In the genomic region with DNA sequence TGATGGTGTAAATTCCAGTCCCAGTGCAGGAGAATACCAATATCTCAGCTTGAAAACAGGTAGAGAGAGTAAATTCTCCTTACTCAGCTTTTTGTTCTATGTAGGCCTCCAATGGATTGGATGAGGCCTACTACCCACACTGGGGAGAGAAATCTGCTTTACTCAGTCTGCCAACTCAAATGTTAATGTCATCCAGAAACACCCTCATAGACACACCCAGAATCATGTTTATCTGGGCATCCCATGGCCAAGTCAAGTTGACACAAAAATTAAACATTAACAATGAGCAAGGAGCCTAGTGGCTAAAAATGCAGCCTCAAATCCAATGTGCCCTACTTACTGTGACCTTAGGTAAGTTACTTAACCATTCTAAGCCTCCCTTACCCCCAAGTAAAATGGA, we compare ENCODE assay signal across 14 cellular contexts. TPM values are rescaled to one million over a fixed set of nuclear protein-coding genes. Genes with fewer than 3 reads are reported as not detected.
DNase-seq lines count a peak whose midpoint lies in the region; ATAC-seq lines count a peak whose summit lies in the region.
"Had no signal": no experiment of that assay in that cellular context is flagged by ENCODE, and none has a peak within 500 bp of the region (broad histone marks: within the 10 kb centered on the region; RNA-seq: fewer than 3 reads in every experiment).

No MANE protein-coding gene starts in this region.

- no peak overlapping the region for H2BK12ac ChIP-seq in mesenchymal stem cell (ENCODE audit: low read length in 2 of 2)

- H2BK15ac ChIP-seq in mesenchymal stem cell (ENCODE audit: low read depth, poor library complexity, severe bottlenecking): no peak overlapping the region

- H3K4me1 ChIP-seq in mesenchymal stem cell (ENCODE audit: control insufficient read depth, insufficient read depth, low read depth, low read length): peaks cover 8% of the 10 kb centered on the region

- H3K27ac Mint-ChIP-seq in activated T-cell treated with anti-CD3 and anti-CD28 coated beads, Interleukin-2, amount 50 U/mL, for 24 hours: no peak overlapping the region
- H3K27ac Mint-ChIP-seq in stimulated activated memory B cell treated with anti-CD40 and anti-IgM and Interleukin-4, amounts not matched to agents 10 μg/mL and 1 μg/mL and 100 μg/mL, for 72 hours: no peak overlapping the region
- H3K27ac Mint-ChIP-seq: GM23338 had no signal

- DNase-seq in HuH-7 (ENCODE audit: low spot score): peak; percentile 8
- no peak for DNase-seq in left colon
- no peak for DNase-seq in mesenchymal stem cell
- no peak for DNase-seq in activated T-cell treated with anti-CD3 and anti-CD28 coated beads, Interleukin-2, amount 50 U/mL, for 24 hours
- DNase-seq: AML-193; Calu3; CD4-positive, CD25-positive, alpha-beta regulatory T cell; DMS 273 treated with DMSO at 0.1 percent for 48 hours had no signal

- H2BK5ac ChIP-seq in mesenchymal stem cell (ENCODE audit: low read depth, low read length, poor library complexity, severe bottlenecking): no peak overlapping the region

- H3K27ac ChIP-seq in mesenchymal stem cell (ENCODE audit: low read length, poor library complexity, severe bottlenecking): no peak overlapping the region
- H3K27ac ChIP-seq: BLaER1 had no signal

- H3K27me3 ChIP-seq in mesenchymal stem cell (ENCODE audit: control insufficient read depth in 1 of 2, insufficient read depth in 1 of 2, low read length in 2 of 2): no peaks in the 10 kb centered on the region

- H2BK120ac ChIP-seq in mesenchymal stem cell (ENCODE audit: low read depth, low read length): peak overlapping the region; percentile 11

- peaks cover 6% of the 10 kb centered on the region for H3K4me1 Mint-ChIP-seq in activated T-cell treated with anti-CD3 and anti-CD28 coated beads, Interleukin-2, amount 50 U/mL, for 24 hours (ENCODE audit: low read depth)
- H3K4me1 Mint-ChIP-seq in stimulated activated memory B cell treated with anti-CD40 and anti-IgM and Interleukin-4, amounts not matched to agents 10 μg/mL and 1 μg/mL and 100 μg/mL, for 72 hours: peaks cover 23% of the 10 kb centered on the region

- no peak overlapping the region for H4K91ac ChIP-seq in mesenchymal stem cell (ENCODE audit: low read length)

- peaks cover 5% of the 10 kb centered on the region for H3K9me3 Mint-ChIP-seq in activated T-cell treated with anti-CD3 and anti-CD28 coated beads, Interleukin-2, amount 50 U/mL, for 24 hours
- peaks cover 2% of the 10 kb centered on the region for H3K9me3 Mint-ChIP-seq in stimulated activated memory B cell treated with anti-CD40 and anti-IgM and Interleukin-4, amounts not matched to agents 10 μg/mL and 1 μg/mL and 100 μg/mL, for 72 hours
- H3K9me3 Mint-ChIP-seq: GM23338 had no signal

- no peak overlapping the region for H3K23ac ChIP-seq in mesenchymal stem cell (ENCODE audit: low read length in 2 of 2)

- intact Hi-C loops in left colon (cut with DNase I, micrococcal nuclease): loop anchor here in 1 of 2 donors (10.0 kb wide), 1 partner anchor 333 kb away; no protein-coding TSS in a partner anchor

- H3K36me3 Mint-ChIP-seq in activated T-cell treated with anti-CD3 and anti-CD28 coated beads, Interleukin-2, amount 50 U/mL, for 24 hours (ENCODE audit: low read depth): no peaks in the 10 kb centered on the region
- peaks cover 10% of the 10 kb centered on the region for H3K36me3 Mint-ChIP-seq in stimulated activated memory B cell treated with anti-CD40 and anti-IgM and Interleukin-4, amounts not matched to agents 10 μg/mL and 1 μg/mL and 100 μg/mL, for 72 hours
- H3K36me3 Mint-ChIP-seq: CD4-positive, CD25-positive, alpha-beta regulatory T cell had no signal

- H3K36me3 ChIP-seq in mesenchymal stem cell (ENCODE audit: control insufficient read depth in 1 of 2, insufficient read depth in 2 of 2, low read depth in 1 of 2, low read length in 2 of 2): no peaks in the 10 kb centered on the region
- H3K36me3 ChIP-seq: BLaER1 had no signal

- no peak overlapping the region for H3K4ac ChIP-seq in mesenchymal stem cell (ENCODE audit: low read depth in 1 of 2, low read length in 2 of 2)

- H3K4me2 ChIP-seq in mesenchymal stem cell (ENCODE audit: low read length, poor library complexity, severe bottlenecking): no peak overlapping the region
- H3K4me2 ChIP-seq: BLaER1, GM23338 had no signal

- H2AFZ ChIP-seq in mesenchymal stem cell (ENCODE audit: low read depth, low read length): no peak overlapping the region
- H2AFZ ChIP-seq: GM23338 had no signal

- H3K18ac ChIP-seq in mesenchymal stem cell (ENCODE audit: low read depth in 1 of 2, low read length in 2 of 2): no peak overlapping the region

- no peak overlapping the region for H3K4me3 ChIP-seq in mesenchymal stem cell (ENCODE audit: insufficient read depth in 1 of 2, low read depth in 1 of 2, low read length in 2 of 2)
- H3K4me3 ChIP-seq: BLaER1, GM23338 had no signal

- H2AK5ac ChIP-seq in mesenchymal stem cell (ENCODE audit: low read length, severe bottlenecking): no peak overlapping the region

- ATAC-seq in left colon (peak; percentile 78), GM18858 (IDR thresholded peaks at IDR 0.05; ENCODE audit: unreplicated experiment) (no peak), GM21619 (IDR thresholded peaks at IDR 0.05; ENCODE audit: unreplicated experiment) (no peak)
- ATAC-seq in stimulated activated memory B cell treated with anti-CD40 and anti-IgM and Interleukin-4, amounts not matched to agents 10 μg/mL and 1 μg/mL and 100 μg/mL, for 72 hours: no peak
- ATAC-seq: GM23338 had no signal

- H3K27me3 Mint-ChIP-seq in activated T-cell treated with anti-CD3 and anti-CD28 coated beads, Interleukin-2, amount 50 U/mL, for 24 hours: peaks cover 88% of the 10 kb centered on the region
- peaks cover 8% of the 10 kb centered on the region for H3K27me3 Mint-ChIP-seq in stimulated activated memory B cell treated with anti-CD40 and anti-IgM and Interleukin-4, amounts not matched to agents 10 μg/mL and 1 μg/mL and 100 μg/mL, for 72 hours

- no peaks in the 10 kb centered on the region for H3K9me3 ChIP-seq in mesenchymal stem cell (ENCODE audit: control insufficient read depth, low read length)
- H3K9me3 ChIP-seq: BLaER1 had no signal

- no peak overlapping the region for H3K14ac ChIP-seq in mesenchymal stem cell (ENCODE audit: low read length in 2 of 2)

- H3K79me1 ChIP-seq in mesenchymal stem cell (replicated peaks; ENCODE audit: low read length, poor library complexity, severe bottlenecking): no peaks in the 10 kb centered on the region

- H4K8ac ChIP-seq in mesenchymal stem cell (ENCODE audit: low read length): no peak overlapping the region

- no peak overlapping the region for H3K4me3 Mint-ChIP-seq in activated T-cell treated with anti-CD3 and anti-CD28 coated beads, Interleukin-2, amount 50 U/mL, for 24 hours
- no peak overlapping the region for H3K4me3 Mint-ChIP-seq in stimulated activated memory B cell treated with anti-CD40 and anti-IgM and Interleukin-4, amounts not matched to agents 10 μg/mL and 1 μg/mL and 100 μg/mL, for 72 hours
- H3K4me3 Mint-ChIP-seq: CD4-positive, CD25-positive, alpha-beta regulatory T cell; GM23338 had no signal

- no peak overlapping the region for H3K9ac ChIP-seq in mesenchymal stem cell (ENCODE audit: low read length)
- H3K9ac ChIP-seq: BLaER1 had no signal

RNA-seq across cellular contexts. Expression of a gene that starts 6.9 kb away (rescaled TPM):
- total RNA-seq in left colon: 10 to 100 TPM in 1 of 2 donors, 1 to 10 TPM in 1; 3.1 to 12.3 TPM
- polyA plus RNA-seq in mesenchymal stem cell (2013, experiment 1 of 2): 37.2 TPM
- 35.9 TPM for polyA plus RNA-seq in mesenchymal stem cell (2013, experiment 2 of 2)
- total RNA-seq: HT-29 had no signal
- polyA plus RNA-seq: CD4-positive, CD25-positive, alpha-beta regulatory T cell; GM23338 had no signal
